ENCODE assay signal across 8 cellular contexts in genomic region chr22:50250555-50251471, GRCh38. TPM values are rescaled to one million over a fixed set of nuclear protein-coding genes. Genes with fewer than 3 reads are reported as not detected.
DNase-seq lines count a peak whose midpoint lies in the region; FAIRE-seq and TF ChIP-seq lines count a peak whose summit lies in the region.

A gene with protein sequence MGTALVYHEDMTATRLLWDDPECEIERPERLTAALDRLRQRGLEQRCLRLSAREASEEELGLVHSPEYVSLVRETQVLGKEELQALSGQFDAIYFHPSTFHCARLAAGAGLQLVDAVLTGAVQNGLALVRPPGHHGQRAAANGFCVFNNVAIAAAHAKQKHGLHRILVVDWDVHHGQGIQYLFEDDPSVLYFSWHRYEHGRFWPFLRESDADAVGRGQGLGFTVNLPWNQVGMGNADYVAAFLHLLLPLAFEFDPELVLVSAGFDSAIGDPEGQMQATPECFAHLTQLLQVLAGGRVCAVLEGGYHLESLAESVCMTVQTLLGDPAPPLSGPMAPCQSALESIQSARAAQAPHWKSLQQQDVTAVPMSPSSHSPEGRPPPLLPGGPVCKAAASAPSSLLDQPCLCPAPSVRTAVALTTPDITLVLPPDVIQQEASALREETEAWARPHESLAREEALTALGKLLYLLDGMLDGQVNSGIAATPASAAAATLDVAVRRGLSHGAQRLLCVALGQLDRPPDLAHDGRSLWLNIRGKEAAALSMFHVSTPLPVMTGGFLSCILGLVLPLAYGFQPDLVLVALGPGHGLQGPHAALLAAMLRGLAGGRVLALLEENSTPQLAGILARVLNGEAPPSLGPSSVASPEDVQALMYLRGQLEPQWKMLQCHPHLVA (minus strand): TSS chr22:50251265. CDS start chr22:50251032, 233 bp downstream.

- no peak within 1 kb of the TSS for H3K56ac ChIP-seq in H9 (ENCODE audit: insufficient read length, low read depth, low read length)

- no peak within 1 kb of the TSS for H2BK20ac ChIP-seq in H9 (ENCODE audit: low read depth, low read length, poor library complexity, severe bottlenecking)

- no peak for FAIRE-seq in D721Med (lab: Jason Lieb, UNC)

- H3K36me3 Mint-ChIP-seq in H9 (ENCODE audit: insufficient read depth in 1 of 3, low read depth in 3 of 3) (peaks cover 0 to 14% (median 8%) of the 10 kb centered on the region in 3 experiments; a peak in 3 of 7 replicates), chondrocyte (ENCODE audit: low read depth) (peaks cover 5% of the 10 kb centered on the region)

- H3K14ac ChIP-seq in H9 (ENCODE audit: insufficient read depth, low read length): peak within 1 kb of the TSS; percentile 72

- no peak within 1 kb of the TSS for H2BK12ac ChIP-seq in H9 (ENCODE audit: insufficient read length, low read depth, low read length)

- H2BK5ac ChIP-seq in H9 (ENCODE audit: insufficient read length, low read length): no peak within 1 kb of the TSS

- H3K18ac ChIP-seq in H9 (ENCODE audit: insufficient read length, low read depth, low read length): peak within 1 kb of the TSS; percentile 13

- no peak within 1 kb of the TSS for H3K23ac ChIP-seq in H9 (ENCODE audit: insufficient read length, low read depth, low read length)

- no peaks in the 10 kb centered on the region for H3K9me3 ChIP-seq in H9 (ENCODE audit: control insufficient read depth, low read depth, low read length)

- H3K4ac ChIP-seq in H9 (ENCODE audit: low read depth, low read length): no peak within 1 kb of the TSS

- H2AFZ ChIP-seq in H9 (ENCODE audit: low read length): no peak within 1 kb of the TSS

- no peak within 1 kb of the TSS for H4K5ac ChIP-seq in H9 (ENCODE audit: insufficient read length, low read depth, low read length)

- H3K79me2 ChIP-seq in H9 (ENCODE audit: insufficient read depth, low read length): no peaks in the 10 kb centered on the region

- H2BK15ac ChIP-seq in H9 (ENCODE audit: low read depth, low read length): no peak within 1 kb of the TSS

- no peaks in the 10 kb centered on the region for H3K4me1 ChIP-seq in H9 (ENCODE audit: insufficient read depth, low read length)

- H3K4me1 Mint-ChIP-seq in H9 (peaks cover 6 to 17% of the 10 kb centered on the region in 2 experiments), chondrocyte (ENCODE audit: low read depth) (peaks cover 12% of the 10 kb centered on the region)

- no CpG with 5 or more reads among the region's 80 CpGs for WGBS in H9 (ENCODE audit: extremely low coverage, insufficient read length, low lambda C conversion rate)

- H3K4me2 ChIP-seq in H9 (ENCODE audit: insufficient read depth, insufficient read length, low read length): peak within 1 kb of the TSS; percentile 69

- peak; percentile 57 for DNase-seq in GF-D8 (lab: John Stamatoyannopoulos, UW)
- peak; percentile 86 for DNase-seq in H9
- peak; percentile 33 for DNase-seq in NCI-H146 treated with DMSO at 0.1 percent for 48 hours (lab: John Stamatoyannopoulos, UW; ENCODE audit: unreplicated experiment)
- peak; percentile 56 for DNase-seq in activated CD4-positive, CD25-positive, alpha-beta regulatory T cell treated with anti-CD3 and anti-CD28 coated beads, Interleukin-2, amount 50 U/mL, for 16 hours (ENCODE audit: low read depth, low spot score)
- DNase-seq in chondrocyte (ENCODE audit: low spot score): no peak
- peak; percentile 90 for DNase-seq in left kidney (ENCODE audit: low read depth, low spot score)
- DNase-seq in stimulated activated CD4-positive, alpha-beta T cell treated with anti-CD3 and anti-CD28 coated beads, Interleukin-4, amount 100 ng/mL, for 1 hour: peak; percentile 81
- DNase-seq in D721Med (ENCODE audit: insufficient read length, low spot score): no peak

- H4K8ac ChIP-seq in H9 (replicated peaks; ENCODE audit: insufficient read length, low read depth, low read length): no peak within 1 kb of the TSS

- no peak within 1 kb of the TSS for H2BK120ac ChIP-seq in H9 (ENCODE audit: low read depth, low read length, poor library complexity, severe bottlenecking)

- H3K4me3 Mint-ChIP-seq in H9: peak within 1 kb of the TSS; percentile 73 to 85
- peak within 1 kb of the TSS; percentile 78 for H3K4me3 Mint-ChIP-seq in chondrocyte (ENCODE audit: unreplicated experiment)

- no peaks in the 10 kb centered on the region for H3K79me1 ChIP-seq in H9 (ENCODE audit: insufficient read depth, low read depth, low read length, poor library complexity, severe bottlenecking)

- H4K91ac ChIP-seq in H9 (ENCODE audit: insufficient read length, low read depth, low read length): no peak within 1 kb of the TSS

- H3K27me3 Mint-ChIP-seq in H9 (ENCODE audit: low read depth) (no peaks in the 10 kb centered on the region), chondrocyte (ENCODE audit: low read depth) (no peaks in the 10 kb centered on the region)

- H3K27ac ChIP-seq in H9 (ENCODE audit: insufficient read length, low read depth, low read length): no peak within 1 kb of the TSS

- no peak within 1 kb of the TSS for H3T11ph ChIP-seq in H9 (ENCODE audit: low read length)

- no peaks in the 10 kb centered on the region for H3K27me3 ChIP-seq in H9 (ENCODE audit: insufficient read depth, low read length)

- TF ChIP-seq CTCF in H9 (conservative IDR thresholded peaks at IDR 0.05) (no peak), chondrocyte (IDR thresholded peaks at IDR 0.05) (no peak), D721Med (IDR thresholded peaks at IDR 0.05; ENCODE audit: insufficient read depth, missing control alignments) (no peak)

- no peaks in the 10 kb centered on the region; a peak in 1 of 5 replicates for H3K9me3 Mint-ChIP-seq in H9
- H3K9me3 Mint-ChIP-seq in chondrocyte (ENCODE audit: low read depth): no peaks in the 10 kb centered on the region

- H2AK5ac ChIP-seq in H9 (ENCODE audit: insufficient read length, low read length): no peak within 1 kb of the TSS

- H4K20me1 ChIP-seq in H9 (ENCODE audit: control insufficient read depth, insufficient read depth, insufficient read length): no peaks in the 10 kb centered on the region

- H3K9ac ChIP-seq in H9 (ENCODE audit: extremely low read depth, insufficient read length, low read length): peak within 1 kb of the TSS; percentile 62

- peaks cover 15% of the 10 kb centered on the region for H3K23me2 ChIP-seq in H9 (ENCODE audit: insufficient read length, low read depth, low read length, poor library complexity, severe bottlenecking)

- H3K27ac Mint-ChIP-seq in H9 (peak within 1 kb of the TSS in 1 of 3 experiments; percentile 25; a peak in 1 of 7 replicates), chondrocyte (ENCODE audit: unreplicated experiment) (peak within 1 kb of the TSS; percentile 79)

RNA-seq across cellular contexts. Expression of the gene that starts here (rescaled TPM):
- total RNA-seq in H9 (2021): 41.1 and 45.0 TPM in 2 replicates
- total RNA-seq in chondrocyte: 29.1 to 36.8 TPM (median 35.3 TPM) in 3 replicates

Comparison
In these comparisons a context has a peak if more than half of its experiments do, and no peak if none do; other contexts are left out.
1. DNase-seq: peak in GF-D8 (single experiment), H9 (single experiment), NCI-H146 treated with DMSO at 0.1 percent for 48 hours (single experiment), activated CD4-positive, CD25-positive, alpha-beta regulatory T cell treated with anti-CD3 and anti-CD28 coated beads, Interleukin-2, amount 50 U/mL, for 16 hours (single experiment), left kidney (single experiment) and stimulated activated CD4-positive, alpha-beta T cell treated with anti-CD3 and anti-CD28 coated beads, Interleukin-4, amount 100 ng/mL, for 1 hour (single experiment); none in chondrocyte (single experiment) and D721Med (single experiment).